Comparison of ENCODE assay signal across 8 cellular contexts in genomic region chr11:10750838-10751580, GRCh38. TPM values are rescaled to one million over a fixed set of nuclear protein-coding genes. Genes with fewer than 3 reads are reported as not detected.
DNase-seq lines count a peak whose midpoint lies in the region; ATAC-seq, FAIRE-seq and TF ChIP-seq lines count a peak whose summit lies in the region.

TSS of gene CTR9 (plus strand) at chr11:10751246. CDS start at chr11:10751413, 167 bp downstream.

- no peaks in the 10 kb centered on the region for H3K9me2 ChIP-seq in Loucy (replicated peaks; ENCODE audit: low read depth, low read length)

- H3K79me2 ChIP-seq in Loucy (ENCODE audit: insufficient read depth, low read length): peaks cover 53% of the 10 kb centered on the region

- peak; percentile 45 for FAIRE-seq in H54 (lab: Jason Lieb, UNC)

- no peaks in the 10 kb centered on the region for H3K27me3 ChIP-seq in Loucy (ENCODE audit: insufficient read depth, low read length, poor library complexity, severe bottlenecking)

- H4K20me1 ChIP-seq in Loucy (ENCODE audit: insufficient read depth, low read length, poor library complexity, severe bottlenecking): peaks cover 15% of the 10 kb centered on the region

- no peaks in the 10 kb centered on the region for H3K9me3 ChIP-seq in ES-I3 (ENCODE audit: control insufficient read depth, insufficient read depth, low read length)
- no peaks in the 10 kb centered on the region for H3K9me3 ChIP-seq in Loucy (ENCODE audit: insufficient read depth, low read depth, low read length)

- TF ChIP-seq POLR2A in H54 (IDR thresholded peaks at IDR 0.05; ENCODE audit: low read depth, low read length) (peak; percentile 85), Raji (IDR thresholded peaks at IDR 0.05; ENCODE audit: insufficient read depth, low read depth, low read length) (peak; percentile 90)

- peak within 1 kb of the TSS; percentile 92 for H3K4me3 Mint-ChIP-seq in natural killer cell treated with Interleukin-12 subunit alpha and Interleukin-12 subunit beta and Interleukin-15 and Interleukin-18, amount 100 ng/mL, for 72 hours
- peak within 1 kb of the TSS; percentile 94 for H3K4me3 Mint-ChIP-seq in stimulated activated naive CD8-positive, alpha-beta T cell treated with anti-CD3 and anti-CD28 coated beads, Interleukin-15, Interleukin-2, amounts not matched to agents 100 ng/mL and 50 ng/mL, for 24 hours

- peak; percentile 69 for DNase-seq in H54 (ENCODE audit: insufficient read length, low spot score)
- peak; percentile 89 for DNase-seq in activated T-helper 9 cell treated with anti-CD3 and anti-CD28 coated beads, Interleukin-2, amount 50 U/mL, for 16 hours (ENCODE audit: low read depth)
- DNase-seq in fibroblast of peridontal ligament (ENCODE audit: extremely low read depth): peak; percentile 92
- DNase-seq in natural killer cell treated with Interleukin-12 subunit alpha and Interleukin-12 subunit beta and Interleukin-15 and Interleukin-18, amount 100 ng/mL, for 72 hours (ENCODE audit: low spot score): peak; percentile 97

- H3K9me3 Mint-ChIP-seq in natural killer cell treated with Interleukin-12 subunit alpha and Interleukin-12 subunit beta and Interleukin-15 and Interleukin-18, amount 100 ng/mL, for 72 hours: no peaks in the 10 kb centered on the region
- no peaks in the 10 kb centered on the region for H3K9me3 Mint-ChIP-seq in stimulated activated naive CD8-positive, alpha-beta T cell treated with anti-CD3 and anti-CD28 coated beads, Interleukin-15, Interleukin-2, amounts not matched to agents 100 ng/mL and 50 ng/mL, for 24 hours

- H3K9ac ChIP-seq in ES-I3 (ENCODE audit: low read depth, low read length) (peak within 1 kb of the TSS; percentile 93), Loucy (ENCODE audit: low read depth, low read length, poor library complexity, severe bottlenecking) (peak within 1 kb of the TSS; percentile 85)

- H3K4me1 Mint-ChIP-seq in natural killer cell treated with Interleukin-12 subunit alpha and Interleukin-12 subunit beta and Interleukin-15 and Interleukin-18, amount 100 ng/mL, for 72 hours (ENCODE audit: low read depth in 2 of 2): peaks cover 15 to 22% of the 10 kb centered on the region in 2 donors
- peaks cover 20% of the 10 kb centered on the region for H3K4me1 Mint-ChIP-seq in stimulated activated naive CD8-positive, alpha-beta T cell treated with anti-CD3 and anti-CD28 coated beads, Interleukin-15, Interleukin-2, amounts not matched to agents 100 ng/mL and 50 ng/mL, for 24 hours (ENCODE audit: low read depth)

- H3K27me3 Mint-ChIP-seq in natural killer cell treated with Interleukin-12 subunit alpha and Interleukin-12 subunit beta and Interleukin-15 and Interleukin-18, amount 100 ng/mL, for 72 hours: no peaks in the 10 kb centered on the region
- no peaks in the 10 kb centered on the region for H3K27me3 Mint-ChIP-seq in stimulated activated naive CD8-positive, alpha-beta T cell treated with anti-CD3 and anti-CD28 coated beads, Interleukin-15, Interleukin-2, amounts not matched to agents 100 ng/mL and 50 ng/mL, for 24 hours

- peak; percentile 98 for ATAC-seq in natural killer cell treated with Interleukin-12 subunit alpha and Interleukin-12 subunit beta and Interleukin-15 and Interleukin-18, amount 100 ng/mL, for 72 hours

- peak within 1 kb of the TSS; percentile 93 for H2AFZ ChIP-seq in Loucy (ENCODE audit: low read length)

- H3K27ac Mint-ChIP-seq in natural killer cell treated with Interleukin-12 subunit alpha and Interleukin-12 subunit beta and Interleukin-15 and Interleukin-18, amount 100 ng/mL, for 72 hours: peak within 1 kb of the TSS; percentile 84 to 94
- peak within 1 kb of the TSS; percentile 87 for H3K27ac Mint-ChIP-seq in stimulated activated naive CD8-positive, alpha-beta T cell treated with anti-CD3 and anti-CD28 coated beads, Interleukin-15, Interleukin-2, amounts not matched to agents 100 ng/mL and 50 ng/mL, for 24 hours

- H3K36me3 Mint-ChIP-seq in natural killer cell treated with Interleukin-12 subunit alpha and Interleukin-12 subunit beta and Interleukin-15 and Interleukin-18, amount 100 ng/mL, for 72 hours: peaks cover 14% of the 10 kb centered on the region
- H3K36me3 Mint-ChIP-seq in stimulated activated naive CD8-positive, alpha-beta T cell treated with anti-CD3 and anti-CD28 coated beads, Interleukin-15, Interleukin-2, amounts not matched to agents 100 ng/mL and 50 ng/mL, for 24 hours (ENCODE audit: low read depth): peaks cover 16% of the 10 kb centered on the region

- H3K4me1 ChIP-seq in ES-I3 (ENCODE audit: insufficient read depth, low read length) (0 out of 2 replicates have a peak, but pooled peaks cover 4% of the 10 kb centered on the region), Loucy (ENCODE audit: insufficient read depth, low read length, poor library complexity, severe bottlenecking) (peaks cover 68% of the 10 kb centered on the region)

- H3F3A ChIP-seq in Loucy (ENCODE audit: low read depth): peaks cover 3% of the 10 kb centered on the region; the same call in 1 of the 2 replicates

- peak within 1 kb of the TSS; percentile 83 for H3K4me2 ChIP-seq in Loucy (ENCODE audit: low read depth, low read length, poor library complexity, severe bottlenecking)

- H3K36me3 ChIP-seq in ES-I3 (ENCODE audit: insufficient read depth, low read length) (no peaks in the 10 kb centered on the region), Loucy (ENCODE audit: insufficient read depth, low read length) (peaks cover 13% of the 10 kb centered on the region; the same call in 1 of the 2 replicates)

- H3K4me3 ChIP-seq in Loucy (ENCODE audit: low read length, poor library complexity, severe bottlenecking): peak within 1 kb of the TSS; percentile 87

- no peak; the same call in 1 of the 2 replicates for TF ChIP-seq CTCF in Loucy (conservative IDR thresholded peaks at IDR 0.05; ENCODE audit: low read length)

RNA-seq across cellular contexts. Expression of gene CTR9, which starts in this region (rescaled TPM):
- 10 to 100 TPM; 42.9 to 45.7 TPM for total RNA-seq in natural killer cell treated with Interleukin-12 subunit alpha and Interleukin-12 subunit beta and Interleukin-15 and Interleukin-18, amount 100 ng/mL, for 72 hours

Comparison
In these comparisons a context has a peak if more than half of its experiments do, and no peak if none do; other contexts are left out.
1. Peak in every context shown above with its lines: DNase-seq, ATAC-seq and H3K4me3 ChIP-seq.